In genomic region chr19:11505504-11506100, GRCh38 we compare ENCODE assay signal across 8 cellular contexts. TPM values are rescaled to one million over a fixed set of nuclear protein-coding genes. Genes with fewer than 3 reads are reported as not detected.
A peak's percentile ranks its signal among the peaks of the same experiment; 100 is the strongest.
DNase-seq lines count a peak whose midpoint lies in the region; ATAC-seq and TF ChIP-seq lines count a peak whose summit lies in the region.

TSS of gene ZNF653 (minus strand) at chr19:11505839. CDS start at chr19:11505786, 53 bp downstream.

- peak within 1 kb of the TSS; percentile 97 for H3K27ac Mint-ChIP-seq in activated CD4-positive, alpha-beta T cell treated with anti-CD3 and anti-CD28 coated beads, Interleukin-2, amount 10 ng/mL, durations not matched to agents 24 days and 14 days

- intact Hi-C loops in activated CD4-positive, alpha-beta T cell treated with anti-CD3 and anti-CD28 coated beads, Interleukin-2, amount 10 ng/mL, durations not matched to agents 24 days and 14 days (cut with micrococcal nuclease) = loop anchor here (1.0 to 5.0 kb wide), 6 partner anchors 23 to 543 kb away; partner anchors contain the start of genes ECSIT, ODAD3, PRKCSH and SMARCA4
- intact Hi-C loops in left lung (cut with DNase I) = no loop called here

- H3K27ac ChIP-seq in BLaER1 (peak within 1 kb of the TSS; percentile 91), coronary artery (peak within 1 kb of the TSS; percentile 94 to 95), left lung (peak within 1 kb of the TSS; percentile 91 to 98)

- H3K36me3 Mint-ChIP-seq in activated CD4-positive, alpha-beta T cell treated with anti-CD3 and anti-CD28 coated beads, Interleukin-2, amount 10 ng/mL, durations not matched to agents 24 days and 14 days (ENCODE audit: low read depth) = peaks cover 20% of the 10 kb centered on the region

- no peaks in the 10 kb centered on the region; the same call in 1 of the 2 replicates for H4K20me1 ChIP-seq in BLaER1

- H3K9me3 Mint-ChIP-seq in activated CD4-positive, alpha-beta T cell treated with anti-CD3 and anti-CD28 coated beads, Interleukin-2, amount 10 ng/mL, durations not matched to agents 24 days and 14 days = no peaks in the 10 kb centered on the region

- H3K9ac ChIP-seq in BLaER1 = peak within 1 kb of the TSS; percentile 90

- DNase-seq in NCI-H526 (lab: John Stamatoyannopoulos, UW) (peak; percentile 78 to 92), coronary artery (ENCODE audit: low spot score) (peak; percentile 94), left lung (peak; percentile 94 to 95)
- DNase-seq in activated CD4-positive, alpha-beta T cell treated with anti-CD3 and anti-CD28 coated beads, Interleukin-2, amount 10 ng/mL, durations not matched to agents 24 days and 14 days = peak; percentile 99
- DNase-seq in stimulated activated CD4-positive, alpha-beta T cell treated with anti-CD3 and anti-CD28 coated beads, Interleukin-2, amount 100 ng/mL, for 4 hours (ENCODE audit: low read depth) = peak; percentile 93

- no peaks in the 10 kb centered on the region for H3K27me3 Mint-ChIP-seq in activated CD4-positive, alpha-beta T cell treated with anti-CD3 and anti-CD28 coated beads, Interleukin-2, amount 10 ng/mL, durations not matched to agents 24 days and 14 days

- H3K4me3 ChIP-seq in BLaER1 (peak within 1 kb of the TSS; percentile 92), coronary artery (peak within 1 kb of the TSS; percentile 78), left lung (peak within 1 kb of the TSS; percentile 90 to 96)

- ATAC-seq in GM19324 (IDR thresholded peaks at IDR 0.05; ENCODE audit: low FRiP score, unreplicated experiment) (peak; percentile 70), HG03460 (IDR thresholded peaks at IDR 0.05; ENCODE audit: unreplicated experiment) (peak; percentile 55), left lung (peak; percentile 82)

- TF ChIP-seq CTCF in coronary artery (IDR thresholded peaks at IDR 0.05) (no peak), left lung (IDR thresholded peaks at IDR 0.05) (no peak)

- H3K9me3 ChIP-seq in BLaER1 (no peaks in the 10 kb centered on the region), left lung (no peaks in the 10 kb centered on the region)

- H3K4me1 ChIP-seq in BLaER1 (peaks cover 24% of the 10 kb centered on the region), left lung (peaks cover 3 to 16% of the 10 kb centered on the region in 2 donors)

- H3K4me2 ChIP-seq in BLaER1 = peak within 1 kb of the TSS; percentile 85

- H3K4me3 Mint-ChIP-seq in activated CD4-positive, alpha-beta T cell treated with anti-CD3 and anti-CD28 coated beads, Interleukin-2, amount 10 ng/mL, durations not matched to agents 24 days and 14 days = peak within 1 kb of the TSS; percentile 92

- H3K36me3 ChIP-seq in BLaER1 (peaks cover 33% of the 10 kb centered on the region; the same call in 1 of the 2 replicates), left lung (no peaks in the 10 kb centered on the region)

- peaks cover 18% of the 10 kb centered on the region for H3K4me1 Mint-ChIP-seq in activated CD4-positive, alpha-beta T cell treated with anti-CD3 and anti-CD28 coated beads, Interleukin-2, amount 10 ng/mL, durations not matched to agents 24 days and 14 days

- H3K27me3 ChIP-seq in BLaER1 = no peaks in the 10 kb centered on the region
- H3K27me3 ChIP-seq in left lung = no peaks in the 10 kb centered on the region

RNA-seq across cellular contexts. Expression of gene ZNF653, which starts in this region (rescaled TPM):
- 20.6 and 21.6 TPM in 2 replicates for total RNA-seq in activated CD4-positive, alpha-beta T cell treated with anti-CD3 and anti-CD28 coated beads, Interleukin-2, amount 10 ng/mL, durations not matched to agents 24 days and 14 days
- total RNA-seq in left lung = 1 to 10 TPM; 7.7 to 8.4 TPM

Comparison
In these comparisons a context has a peak if more than half of its experiments do, and no peak if none do; other contexts are left out.
1. Peak in every context shown above with its lines: DNase-seq, ATAC-seq, H3K4me3 ChIP-seq and H3K27ac ChIP-seq.